ENCODE assay signal across 12 cellular contexts in the genomic region with DNA sequence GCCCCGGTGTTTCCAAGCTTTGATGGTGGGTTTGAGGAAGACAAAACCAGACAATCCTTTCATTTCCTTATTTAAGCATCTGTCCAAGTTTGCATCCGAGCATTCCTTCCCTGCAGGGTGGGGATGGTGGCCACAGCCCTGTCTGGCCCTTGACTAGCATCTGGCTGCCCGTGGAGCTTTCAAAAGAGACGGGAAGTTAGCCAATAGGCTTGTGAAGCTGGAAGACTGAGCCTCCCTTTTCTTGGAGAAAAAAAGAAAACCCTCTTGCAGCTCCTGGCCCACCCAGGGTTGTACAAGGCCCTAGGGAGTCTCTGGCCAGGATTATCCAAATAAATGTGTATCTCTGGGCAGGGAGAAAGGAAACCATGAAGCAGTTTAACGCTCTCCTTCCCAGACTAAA.
DNase-seq lines count a peak whose midpoint lies in the region; ATAC-seq and TF ChIP-seq lines count a peak whose summit lies in the region.
"Had no signal": no experiment of that assay in that cellular context is flagged by ENCODE, and none has a peak within 500 bp of the region (broad histone marks: within the 10 kb centered on the region; RNA-seq: fewer than 3 reads in every experiment).

No MANE protein-coding gene starts in this region.

- H3K4me1 ChIP-seq in right cardiac atrium (ENCODE audit: control insufficient read depth, insufficient read depth, low read length) (peaks cover 11% of the 10 kb centered on the region), testis (peaks cover 38% of the 10 kb centered on the region)

- ATAC-seq in right cardiac atrium = peak; percentile 78 to 79

- no peak overlapping the region for H3K4me3 ChIP-seq in right cardiac atrium (ENCODE audit: low read length)
- no peak overlapping the region for H3K4me3 ChIP-seq in testis

- TF ChIP-seq POLR2A in testis (IDR thresholded peaks at IDR 0.05) = no peak

- H3K9me3 ChIP-seq in right cardiac atrium (ENCODE audit: control insufficient read depth, low read length) = no peaks in the 10 kb centered on the region
- no peaks in the 10 kb centered on the region for H3K9me3 ChIP-seq in testis

- DNase-seq in SIG-M5 treated with dmso at 0.1 percent for 504 hours (lab: John Stamatoyannopoulos, UW; ENCODE audit: unreplicated experiment) (peak; percentile 30), SIG-M5 (lab: John Stamatoyannopoulos, UW) (no peak), astrocyte of the hippocampus (ENCODE audit: low read depth, low spot score) (peak; percentile 74), right cardiac atrium (peak; percentile 75 to 89 (median 79)), testis (peak; percentile 69), NCI-H1092 treated with DMSO at 0.1 percent for 48 hours (lab: John Stamatoyannopoulos, UW) (no peak), putamen (ENCODE audit: low spot score) (no peak)
- no peak for DNase-seq in effector CD4-positive, alpha-beta T cell
- DNase-seq: 8988T, NCI-H2227 treated with DMSO at 0.1 percent for 48 hours, nucleus accumbens, SW 1271 had no signal

- no peaks in the 10 kb centered on the region for H3K36me3 ChIP-seq in testis (ENCODE audit: low read depth, missing control alignments)

- H3K27me3 ChIP-seq in right cardiac atrium (ENCODE audit: control insufficient read depth, insufficient read depth) (no peaks in the 10 kb centered on the region), testis (no peaks in the 10 kb centered on the region)

- WGBS in right cardiac atrium = 29% methylated on average over 5 of the region's 5 CpGs
- 29 to 32% methylated on average over 5 of the region's 5 CpGs for WGBS in testis, 2 donors

- no peak for TF ChIP-seq CTCF in testis (IDR thresholded peaks at IDR 0.05)

- intact Hi-C loops in right cardiac atrium (cut with DNase I) (no loop called here), testis (cut with DNase I; ENCODE audit: low total_unique reads) (no loop called here)

- peak overlapping the region; percentile 9 for H3K27ac ChIP-seq in right cardiac atrium (ENCODE audit: low read length)
- H3K27ac ChIP-seq in testis = peak overlapping the region; percentile 63 to 83

Comparison
In these comparisons a context has a peak if more than half of its experiments do, and no peak if none do; other contexts are left out.
1. DNase-seq: peak in SIG-M5 treated with dmso at 0.1 percent for 504 hours (single experiment), astrocyte of the hippocampus (single experiment), right cardiac atrium (3 of 3) and testis (single experiment); none in SIG-M5 (single experiment), NCI-H1092 treated with DMSO at 0.1 percent for 48 hours (single experiment), effector CD4-positive, alpha-beta T cell (single experiment) and putamen (single experiment).